ENCODE assay signal across 8 cellular contexts in genomic region chr15:43134157-43134637, GRCh38. TPM values are rescaled to one million over a fixed set of nuclear protein-coding genes. Genes with fewer than 3 reads are reported as not detected.
DNase-seq lines count a peak whose midpoint lies in the region; ATAC-seq, FAIRE-seq and TF ChIP-seq lines count a peak whose summit lies in the region.

No MANE protein-coding gene starts in this region.

- no TSS peak for BruUV-seq in Caco-2 (replicated peaks; lab: Mats Ljungman, UMichigan)

- intact Hi-C loops in Caco-2 (cut with micrococcal nuclease; ENCODE audit: unreplicated experiment) = no loop called here
- intact Hi-C loops in pancreas (cut with DNase I) = no loop called here

- DNase-seq in Caco-2 = peak in 1 of 2 experiments; percentile 8
- no peak for DNase-seq in HFFc6
- no peak for DNase-seq in fibroblast of mammary gland (ENCODE audit: low read depth)
- DNase-seq in pancreas = no peak
- no peak for DNase-seq in NCI-H187 (lab: John Stamatoyannopoulos, UW)
- DNase-seq in DMS79 (lab: John Stamatoyannopoulos, UW) = no peak

- H3K4me3 Mint-ChIP-seq in Caco-2 (ENCODE audit: unreplicated experiment) (peak overlapping the region; percentile 94), HFFc6 (peak overlapping the region; percentile 89)

- H3K36me3 Mint-ChIP-seq in Caco-2 (ENCODE audit: insufficient read depth, unreplicated experiment) (peaks cover 18% of the 10 kb centered on the region), HFFc6 (ENCODE audit: low read depth) (peaks cover 16% of the 10 kb centered on the region)

- peaks cover 3% of the 10 kb centered on the region; the same call in 1 of the 2 replicates for H3K36me3 ChIP-seq in Caco-2 (ENCODE audit: control insufficient read depth, insufficient read depth, low read length)
- H3K36me3 ChIP-seq in pancreas = peaks cover 0 to 14% (median 0%) of the 10 kb centered on the region in 3 donors

- peaks cover 14% of the 10 kb centered on the region for H3K9me3 Mint-ChIP-seq in Caco-2 (ENCODE audit: unreplicated experiment)
- H3K9me3 Mint-ChIP-seq in HFFc6 = peaks cover 4% of the 10 kb centered on the region

- FAIRE-seq in pancreas (lab: Jason Lieb, UNC) = no peak

- 4 to 5% methylated on average over 12 of the region's 12 CpGs for WGBS in pancreas, 2 donors

- H3K4me1 ChIP-seq in Caco-2 (no peaks in the 10 kb centered on the region), pancreas (peaks cover 6 to 9% (median 6%) of the 10 kb centered on the region in 3 donors)

- H3K27ac Mint-ChIP-seq in Caco-2 (ENCODE audit: unreplicated experiment) = peak overlapping the region; percentile 95
- peak overlapping the region; percentile 74 for H3K27ac Mint-ChIP-seq in HFFc6

- POLR2A ChIA-PET in Caco-2 (lab: Charles Lee) = no interaction called here

- H3K4me3 ChIP-seq in Caco-2 (ENCODE audit: low read depth, low read length) (peak overlapping the region; percentile 73), fibroblast of mammary gland (ENCODE audit: control insufficient read depth, low read depth, low read length) (peak overlapping the region; percentile 73), pancreas (peak overlapping the region; percentile 58 to 85 (median 78))

- ATAC-seq in pancreas (peak in 3 of 4 donors; percentile 4 to 15 (median 9)), HG02884 (IDR thresholded peaks at IDR 0.05; ENCODE audit: unreplicated experiment) (no peak)

- peak overlapping the region; percentile 88 for H3K27ac ChIP-seq in VCaP
- H3K27ac ChIP-seq in pancreas = peak overlapping the region; percentile 74 to 84 (median 80)

- H3K27me3 Mint-ChIP-seq in Caco-2 (ENCODE audit: insufficient read depth, unreplicated experiment) (no peaks in the 10 kb centered on the region), HFFc6 (ENCODE audit: insufficient read depth) (no peaks in the 10 kb centered on the region)

- no peaks in the 10 kb centered on the region; the same call in 1 of the 2 replicates for H3K9me3 ChIP-seq in Caco-2
- H3K9me3 ChIP-seq in pancreas = no peaks in the 10 kb centered on the region

- TF ChIP-seq CTCF in Caco-2 (IDR thresholded peaks at IDR 0.05; ENCODE audit: insufficient read depth in 1 of 2, low read depth in 1 of 2, low read length in 1 of 2, severe bottlenecking in 1 of 2, unreplicated experiment in 1 of 2) (no peak), HFFc6 (IDR thresholded peaks at IDR 0.05) (no peak), VCaP (conservative IDR thresholded peaks at IDR 0.05) (no peak), fibroblast of mammary gland (conservative IDR thresholded peaks at IDR 0.05; ENCODE audit: control insufficient read depth, insufficient read depth, low read depth, low read length) (no peak), pancreas (IDR thresholded peaks at IDR 0.05) (no peak)

- H3K4me1 Mint-ChIP-seq in Caco-2 (ENCODE audit: low read depth, unreplicated experiment) (peaks cover 16% of the 10 kb centered on the region), HFFc6 (ENCODE audit: low read depth) (peaks cover 26% of the 10 kb centered on the region)

- CTCF ChIA-PET in Caco-2 (lab: Charles Lee) = no interaction called here

- H3K27me3 ChIP-seq in Caco-2 (replicated peaks; ENCODE audit: control insufficient read depth, insufficient read depth, low read length) (no peaks in the 10 kb centered on the region; the same call in 1 of the 2 replicates), pancreas (no peaks in the 10 kb centered on the region)

RNA-seq across cellular contexts. Expression of gene TMEM62, which starts 0.8 kb away (rescaled TPM):
- total RNA-seq in Caco-2 (2022) (22.0 and 23.7 TPM in 2 replicates), pancreas (10 to 100 TPM in 4 of 6 donors, 1 to 10 TPM in 2; 8.1 to 14.7 (median 10.2) TPM)
- 10 to 100 TPM in 4 of 6 experiments, 1 to 10 TPM in 2; 8.2 to 12.1 (median 11.2) TPM for total RNA-seq in HFFc6 (2021; fragmentation: NEBNext Ultra II Directional; extraction: Animal tissue kit (Norgen Biotek cat#: 25700))
- 10 to 100 TPM; 13.9 to 16.8 TPM for polyA plus RNA-seq in pancreas

RNA-seq across cellular contexts. Expression of gene UBR1, which starts 28.4 kb away (rescaled TPM):
- total RNA-seq in Caco-2 (2022) (21.9 and 22.3 TPM in 2 replicates), pancreas (10 to 100 TPM; 13.3 to 19.8 (median 14.7) TPM)
- total RNA-seq in HFFc6 (2021; fragmentation: NEBNext Ultra II Directional; extraction: Animal tissue kit (Norgen Biotek cat#: 25700)) = 10 to 100 TPM; 24.6 to 30.1 (median 26.8) TPM
- 1 to 10 TPM; 4.6 to 5.7 TPM for polyA plus RNA-seq in pancreas

RNA-seq across cellular contexts. Expression of gene CCNDBP1, which starts 51.0 kb away (rescaled TPM):
- 21.7 and 23.1 TPM in 2 replicates for total RNA-seq in Caco-2 (2022)
- 10 to 100 TPM; 50.9 to 60.7 (median 57.2) TPM for total RNA-seq in HFFc6 (2021; fragmentation: NEBNext Ultra II Directional; extraction: Animal tissue kit (Norgen Biotek cat#: 25700))
- 10 to 100 TPM; 17.6 to 35.7 (median 21.7) TPM for total RNA-seq in pancreas
- 10 to 100 TPM; 20.1 to 37.7 TPM for polyA plus RNA-seq in pancreas
